Comparison of ENCODE assay signal across 8 cellular contexts in genomic region chr4:139453371-139454110, GRCh38. TPM values are rescaled to one million over a fixed set of nuclear protein-coding genes. Genes with fewer than 3 reads are reported as not detected.
A peak's percentile ranks its signal among the peaks of the same experiment; 100 is the strongest.
DNase-seq lines count a peak whose midpoint lies in the region; ATAC-seq and TF ChIP-seq lines count a peak whose summit lies in the region.

No MANE protein-coding gene starts in this region.

- H3K36me3 ChIP-seq in KOPT-K1 (ENCODE audit: insufficient read depth, low read length) (no peaks in the 10 kb centered on the region), Panc1 (ENCODE audit: control insufficient read depth, insufficient read depth, low read length) (peaks cover 10% of the 10 kb centered on the region), esophagus squamous epithelium (no peaks in the 10 kb centered on the region)

- H3K4me1 ChIP-seq in Panc1 (ENCODE audit: control insufficient read depth, insufficient read depth, low read length) (peaks cover 19% of the 10 kb centered on the region), esophagus squamous epithelium (peaks cover 15 to 63% (median 35%) of the 10 kb centered on the region in 3 donors)

- POLR2A ChIA-PET in Panc1 (lab: Charles Lee) = no interaction called here

- peak; percentile 93 for DNase-seq in Daoy (ENCODE audit: low read depth)
- DNase-seq in Panc1 (ENCODE audit: low read depth, low spot score) = peak; percentile 83
- peak; percentile 92 for DNase-seq in activated T-helper 1 cell treated with Interleukin-2 at 50 U/mL for 16 hours (ENCODE audit: low read depth)
- peak; percentile 89 for DNase-seq in esophagus squamous epithelium (lab: John Stamatoyannopoulos, UW)
- peak; percentile 98 for DNase-seq in myocyte (ENCODE audit: low read depth)
- peak; percentile 94 to 96 for DNase-seq in stimulated activated CD8-positive, alpha-beta memory T cell treated with anti-CD3 and anti-CD28 coated beads, Interleukin-7, amount 100 ng/mL, for 4 hours (ENCODE audit: low read depth in 2 of 2)

- BruUV-seq in Panc1 (replicated peaks; lab: Mats Ljungman, UMichigan) = no TSS peak

- WGBS in esophagus squamous epithelium, 2 donors = 0% methylated on average over 15 of the region's 76 CpGs; no CpG with 5 or more reads in 1 of the 2 donors

- H3K27ac ChIP-seq in KOPT-K1 (ENCODE audit: low read depth, low read length, poor library complexity, severe bottlenecking) (peak overlapping the region; percentile 74), Panc1 (ENCODE audit: low read length) (peak overlapping the region; percentile 92), esophagus squamous epithelium (peak overlapping the region; percentile 97 to 99 (median 99))

- peak; percentile 89 for ATAC-seq in GM21825 (IDR thresholded peaks at IDR 0.05; ENCODE audit: unreplicated experiment)
- peak; percentile 96 for ATAC-seq in Panc1

- TF ChIP-seq CTCF in Panc1 (IDR thresholded peaks at IDR 0.05) (peak; percentile 32; the same call in 1 of the 2 replicates), esophagus squamous epithelium (IDR thresholded peaks at IDR 0.05) (peak in 3 of 6 experiments; percentile 1 to 24 (median 3))

- CTCF ChIA-PET in Panc1 (lab: Charles Lee) = interaction anchor here (0.6 kb wide), 1 partner anchor 289 kb away, joined by 6 read pairs; no protein-coding TSS in a partner anchor

- H3K9me3 ChIP-seq in KOPT-K1 (ENCODE audit: insufficient read depth, low read length, poor library complexity, severe bottlenecking) (no peaks in the 10 kb centered on the region), Panc1 (ENCODE audit: control insufficient read depth, insufficient read depth, low read depth, low read length) (no peaks in the 10 kb centered on the region), esophagus squamous epithelium (no peaks in the 10 kb centered on the region)

- H3K4me3 ChIP-seq in Panc1 (ENCODE audit: low read depth in 2 of 2, low read length in 2 of 2) (peak overlapping the region; percentile 71 to 95), esophagus squamous epithelium (peak overlapping the region; percentile 72 to 97 (median 88))

- H3K27me3 ChIP-seq in Panc1 (ENCODE audit: control insufficient read depth, insufficient read depth, low read length) = no peaks in the 10 kb centered on the region
- H3K27me3 ChIP-seq in esophagus squamous epithelium = no peaks in the 10 kb centered on the region

- in situ Hi-C loops in Panc1 (cut with HindIII; ENCODE audit: low pct_unique_long_range_greater_than_20kb, low sequenced_read_pairs) = no loop called here

- intact Hi-C loops in Panc1 (cut with micrococcal nuclease; ENCODE audit: unreplicated experiment) = loop anchor here (10.0 kb wide), 1 partner anchor 81 kb away; no protein-coding TSS in a partner anchor
- intact Hi-C loops in esophagus squamous epithelium (cut with DNase I) = no loop called here

- TF ChIP-seq POLR2A in esophagus squamous epithelium (IDR thresholded peaks at IDR 0.05) = peak in 3 of 4 donors; percentile 54 to 89 (median 62)

RNA-seq across cellular contexts. Expression of gene RAB33B, which starts 0.4 kb away (rescaled TPM):
- 3.8 and 5.0 TPM in 2 replicates for total RNA-seq in Daoy (2014; rRNA removed; shearing (Covaris generic))
- 4.5 TPM for total RNA-seq in Panc1 (2021; ENCODE audit: unreplicated experiment)
- 3.9 TPM for polyA plus RNA-seq in Panc1 (2012; ENCODE audit: insufficient read length)
- total RNA-seq in esophagus squamous epithelium = 1 to 10 TPM; 3.4 to 9.2 (median 6.6) TPM
- 6.2 and 7.0 TPM in 2 replicates for total RNA-seq in myocyte
- polyA plus RNA-seq in myocyte (2012) = 4.2 TPM

Comparison
In these comparisons a context has a peak if more than half of its experiments do, and no peak if none do; other contexts are left out.
1. Peak in every context shown above with its lines: DNase-seq, ATAC-seq, H3K4me3 ChIP-seq and H3K27ac ChIP-seq.